Comparison of ENCODE assay signal across 18 cellular contexts in genomic region chr14:70152081-70152480, GRCh38. TPM values are rescaled to one million over a fixed set of nuclear protein-coding genes. Genes with fewer than 3 reads are reported as not detected.
DNase-seq lines count a peak whose midpoint lies in the region; ATAC-seq and TF ChIP-seq lines count a peak whose summit lies in the region.
"Had no signal": no experiment of that assay in that cellular context is flagged by ENCODE, and none has a peak within 500 bp of the region (broad histone marks: within the 10 kb centered on the region; RNA-seq: fewer than 3 reads in every experiment).

No MANE protein-coding gene starts in this region.

- H2BK5ac ChIP-seq in mesenchymal stem cell (ENCODE audit: low read depth, low read length, poor library complexity, severe bottlenecking): no peak overlapping the region

- peaks cover 7% of the 10 kb centered on the region for H3K4me1 Mint-ChIP-seq in glutamatergic neuron (ENCODE audit: low read depth, unreplicated experiment)

- no peaks in the 10 kb centered on the region for H3K27me3 Mint-ChIP-seq in glutamatergic neuron (ENCODE audit: unreplicated experiment)

- H3K27ac ChIP-seq in mesenchymal stem cell (ENCODE audit: low read length, poor library complexity, severe bottlenecking): no peak overlapping the region
- H3K27ac ChIP-seq: 22Rv1; A549; BLaER1 treated with 17β-estradiol and CSF1 and Interleukin-3, amounts not matched to agents 10 nM and 100 nM; C4-2B had no signal

- no peaks in the 10 kb centered on the region for H3K36me3 Mint-ChIP-seq in glutamatergic neuron (ENCODE audit: unreplicated experiment)
- H3K36me3 Mint-ChIP-seq: CD8-positive, alpha-beta T cell had no signal

- no peaks in the 10 kb centered on the region for H3K4me1 ChIP-seq in mesenchymal stem cell (ENCODE audit: control insufficient read depth, insufficient read depth, low read depth, low read length)
- H3K4me1 ChIP-seq: A549; BLaER1 treated with 17β-estradiol and CSF1 and Interleukin-3, amounts not matched to agents 10 nM and 100 nM; Caco-2 had no signal

- peaks cover 3 to 20% of the 10 kb centered on the region in 2 experiments for H3K27me3 ChIP-seq in mesenchymal stem cell (ENCODE audit: control insufficient read depth in 1 of 2, insufficient read depth in 1 of 2, low read length in 2 of 2)
- H3K27me3 ChIP-seq: BLaER1 treated with 17β-estradiol and CSF1 and Interleukin-3, amounts not matched to agents 10 nM and 100 nM had no signal

- no peak overlapping the region for H3K23ac ChIP-seq in mesenchymal stem cell (ENCODE audit: low read length in 2 of 2)

- H3K9me3 Mint-ChIP-seq in glutamatergic neuron (ENCODE audit: unreplicated experiment): peaks cover 2% of the 10 kb centered on the region
- H3K9me3 Mint-ChIP-seq: CD4-positive, alpha-beta T cell; CD8-positive, alpha-beta T cell had no signal

- no peak overlapping the region for H3K4me2 ChIP-seq in mesenchymal stem cell (ENCODE audit: low read length, poor library complexity, severe bottlenecking)
- H3K4me2 ChIP-seq: A549; BLaER1 treated with 17β-estradiol and CSF1 and Interleukin-3, amounts not matched to agents 10 nM and 100 nM had no signal

- no peak for TF ChIP-seq CTCF in glutamatergic neuron (IDR thresholded peaks at IDR 0.05; ENCODE audit: partially characterized antibody, unreplicated experiment)

- H3K4me3 ChIP-seq in mesenchymal stem cell (ENCODE audit: insufficient read depth in 1 of 2, low read depth in 1 of 2, low read length in 2 of 2): no peak overlapping the region
- H3K4me3 ChIP-seq: A549; BLaER1 treated with 17β-estradiol and CSF1 and Interleukin-3, amounts not matched to agents 10 nM and 100 nM had no signal

- H4K91ac ChIP-seq in mesenchymal stem cell (ENCODE audit: low read length): no peak overlapping the region

- DNase-seq in glutamatergic neuron: no peak
- DNase-seq in mesenchymal stem cell: no peak
- DNase-seq in putamen (ENCODE audit: low spot score): peak; percentile 60
- DNase-seq in cerebellum (ENCODE audit: low spot score): no peak
- DNase-seq: AML-193; Caco-2; Calu3; CD4-positive, alpha-beta T cell; CD8-positive, alpha-beta T cell; DMS79 treated with DMSO at 0.1 percent for 48 hours; GF-D8 had no signal

- no peak overlapping the region for H2AK5ac ChIP-seq in mesenchymal stem cell (ENCODE audit: low read length, severe bottlenecking)

- no peak overlapping the region for H3K18ac ChIP-seq in mesenchymal stem cell (ENCODE audit: low read depth in 1 of 2, low read length in 2 of 2)

- WGBS in mesenchymal stem cell: 77% methylated on average over 3 of the region's 3 CpGs

- no peak overlapping the region for H3K4me3 Mint-ChIP-seq in glutamatergic neuron (ENCODE audit: unreplicated experiment)
- H3K4me3 Mint-ChIP-seq: B cell; CD4-positive, alpha-beta T cell; CD8-positive, alpha-beta T cell had no signal

- no peak overlapping the region for H4K8ac ChIP-seq in mesenchymal stem cell (ENCODE audit: low read length)

- H2BK12ac ChIP-seq in mesenchymal stem cell (ENCODE audit: low read length in 2 of 2): no peak overlapping the region

- no peaks in the 10 kb centered on the region for H3K36me3 ChIP-seq in mesenchymal stem cell (ENCODE audit: control insufficient read depth in 1 of 2, insufficient read depth in 2 of 2, low read depth in 1 of 2, low read length in 2 of 2)
- H3K36me3 ChIP-seq: BLaER1 treated with 17β-estradiol and CSF1 and Interleukin-3, amounts not matched to agents 10 nM and 100 nM had no signal

- H2BK120ac ChIP-seq in mesenchymal stem cell (ENCODE audit: low read depth, low read length): no peak overlapping the region

- H3K27ac Mint-ChIP-seq in glutamatergic neuron (ENCODE audit: unreplicated experiment): peak overlapping the region; percentile 45
- H3K27ac Mint-ChIP-seq: B cell; CD4-positive, alpha-beta T cell; CD8-positive, alpha-beta T cell had no signal

- H2AFZ ChIP-seq in mesenchymal stem cell (ENCODE audit: low read depth, low read length): no peak overlapping the region

- no peak overlapping the region for H3K14ac ChIP-seq in mesenchymal stem cell (ENCODE audit: low read length in 2 of 2)

- H3K9ac ChIP-seq in mesenchymal stem cell (ENCODE audit: low read length): no peak overlapping the region
- H3K9ac ChIP-seq: BLaER1 treated with 17β-estradiol and CSF1 and Interleukin-3, amounts not matched to agents 10 nM and 100 nM had no signal

- no peak overlapping the region for H3K4ac ChIP-seq in mesenchymal stem cell (ENCODE audit: low read depth in 1 of 2, low read length in 2 of 2)

- no peak for ATAC-seq in GM18909 (IDR thresholded peaks at IDR 0.05; ENCODE audit: poor library complexity, unreplicated experiment)
- ATAC-seq: A549; CD8-positive, alpha-beta T cell had no signal

- H2BK15ac ChIP-seq in mesenchymal stem cell (ENCODE audit: low read depth, poor library complexity, severe bottlenecking): peak overlapping the region; percentile 20

- H3K79me1 ChIP-seq in mesenchymal stem cell (replicated peaks; ENCODE audit: low read length, poor library complexity, severe bottlenecking): no peaks in the 10 kb centered on the region

- H3K9me3 ChIP-seq in mesenchymal stem cell (ENCODE audit: control insufficient read depth, low read length): no peaks in the 10 kb centered on the region
- H3K9me3 ChIP-seq: A549; BLaER1 treated with 17β-estradiol and CSF1 and Interleukin-3, amounts not matched to agents 10 nM and 100 nM; Caco-2 had no signal

RNA-seq across cellular contexts. Expression of gene SLC8A3, which starts 36.7 kb away (rescaled TPM):
- 9.8 TPM for total RNA-seq in glutamatergic neuron (ENCODE audit: unreplicated experiment)
- not detected for polyA plus RNA-seq in mesenchymal stem cell (2013, experiment 1 of 2)
- polyA plus RNA-seq in mesenchymal stem cell (2013, experiment 2 of 2): not detected
- 18.9 TPM for total RNA-seq in cerebellum
- total RNA-seq: A172; Caco-2; Calu3; CD4-positive, alpha-beta T cell; CD8-positive, alpha-beta T cell had no signal
- polyA plus RNA-seq: A549 had no signal
